13 cellular contexts compared by ENCODE assay signal in genomic region chr7:108189733-108190388, GRCh38.
DNase-seq lines count a peak whose midpoint lies in the region; ATAC-seq and TF ChIP-seq lines count a peak whose summit lies in the region.
"Had no signal": no experiment of that assay in that cellular context is flagged by ENCODE, and none has a peak within 500 bp of the region (broad histone marks: within the 10 kb centered on the region; RNA-seq: fewer than 3 reads in every experiment).

No MANE protein-coding gene starts in this region.

- DNase-seq in GM10266 (ENCODE audit: extremely low spot score), result peak; percentile 57
- DNase-seq in tibial artery, result no peak
- DNase-seq in dedifferentiated amniotic fluid mesenchymal stem cell (ENCODE audit: extremely low spot score), result no peak
- no peak for DNase-seq in head of caudate nucleus
- no peak for DNase-seq in NCI-H1048 (lab: John Stamatoyannopoulos, UW)
- DNase-seq: gastrocnemius medialis, Kasumi-1, lower lobe of right lung, NCI-H69 had no signal

- H3K27me3 ChIP-seq in tibial artery, result no peaks in the 10 kb centered on the region
- H3K27me3 ChIP-seq: gastrocnemius medialis had no signal

- peak; percentile 95 for ATAC-seq in GM19043 (IDR thresholded peaks at IDR 0.05; ENCODE audit: low read depth, unreplicated experiment)
- ATAC-seq in HG02642 (IDR thresholded peaks at IDR 0.05; ENCODE audit: poor library complexity, unreplicated experiment), result peak; percentile 88
- peak; percentile 89 for ATAC-seq in HG03520 (IDR thresholded peaks at IDR 0.05; ENCODE audit: unreplicated experiment)
- ATAC-seq: gastrocnemius medialis, lower lobe of right lung had no signal

- H3K36me3 ChIP-seq in tibial artery, result no peaks in the 10 kb centered on the region
- H3K36me3 ChIP-seq: gastrocnemius medialis, lower lobe of right lung, prostate gland had no signal

- no peaks in the 10 kb centered on the region for H3K9me3 ChIP-seq in tibial artery
- H3K9me3 ChIP-seq: gastrocnemius medialis, lower lobe of right lung, prostate gland had no signal

- H3K4me3 ChIP-seq in tibial artery, result no peak overlapping the region
- H3K4me3 ChIP-seq: gastrocnemius medialis, lower lobe of right lung, prostate gland had no signal

- H3K27ac ChIP-seq in tibial artery, result no peak overlapping the region
- H3K27ac ChIP-seq: gastrocnemius medialis, lower lobe of right lung, prostate gland had no signal

- TF ChIP-seq CTCF in GM10266 (IDR thresholded peaks at IDR 0.05; ENCODE audit: control insufficient read depth, insufficient read depth, low read depth, missing control alignments) (no peak), tibial artery (IDR thresholded peaks at IDR 0.05) (no peak)

- no peaks in the 10 kb centered on the region for H3K4me1 ChIP-seq in tibial artery
- H3K4me1 ChIP-seq: gastrocnemius medialis, lower lobe of right lung, prostate gland had no signal

- intact Hi-C loops in tibial artery (cut with DNase I; ENCODE audit: low total_unique reads) (no loop called here), head of caudate nucleus (cut with DNase I) (no loop called here)
